Comparison of ENCODE assay signal across 1 cellular context in the genomic region with DNA sequence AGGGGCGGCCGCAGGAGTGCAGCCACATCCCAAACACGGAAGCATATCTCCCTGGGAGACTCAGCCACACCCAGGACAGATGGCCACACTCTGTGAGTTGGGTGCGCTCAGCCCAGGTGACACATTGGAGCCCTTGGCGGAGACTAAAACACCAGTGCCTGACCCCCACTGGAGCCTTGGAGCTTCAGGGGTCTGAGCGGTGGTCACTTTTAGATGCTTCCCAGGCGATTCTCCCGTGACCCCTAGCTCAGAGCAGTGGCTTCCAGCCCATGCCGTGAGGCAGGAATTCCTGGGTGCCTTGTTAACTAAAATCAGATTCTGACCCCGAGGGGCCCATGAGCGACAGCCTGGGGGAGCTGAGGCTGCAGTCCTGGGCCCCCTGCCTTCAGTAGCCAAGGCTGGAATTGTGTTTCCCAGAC.
TF ChIP-seq lines count a peak whose summit lies in the region.

No MANE protein-coding gene starts in this region.

TF ChIP-seq in neural cell, 6 proteins besides CTCF, POLR2A, EP300 and RAD21:
- TF ChIP-seq POLR2AphosphoS5 (IDR thresholded peaks at IDR 0.05) (peak; percentile 11), EZH2 (IDR thresholded peaks at IDR 0.05; ENCODE audit: borderline replicate concordance, insufficient read depth, low read length, poor library complexity, severe bottlenecking) (no peak)
